In the genomic region with DNA sequence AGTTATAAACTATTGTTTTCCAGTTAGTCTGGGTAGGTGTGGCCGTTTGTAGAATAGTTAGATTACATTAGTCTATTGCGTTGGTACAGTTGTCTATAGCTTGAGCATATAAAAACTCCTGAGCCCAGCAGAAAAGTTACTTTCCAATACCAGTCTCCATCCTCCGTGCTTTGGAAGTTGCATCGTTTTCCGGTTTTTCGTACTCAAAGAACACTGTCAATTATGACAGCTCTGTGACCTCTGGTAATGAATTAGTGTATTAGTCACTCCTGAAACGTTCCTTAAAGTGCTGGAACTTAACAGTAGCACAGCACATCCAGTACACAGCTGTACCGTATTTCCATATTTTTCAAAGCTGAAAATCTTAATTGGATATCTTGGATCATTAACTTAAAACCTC, we compare ENCODE assay signal across 8 cellular contexts. TPM values are rescaled to one million over a fixed set of nuclear protein-coding genes. Genes with fewer than 3 reads are reported as not detected.
DNase-seq lines count a peak whose midpoint lies in the region; ATAC-seq and TF ChIP-seq lines count a peak whose summit lies in the region.

No MANE protein-coding gene starts in this region.

- POLR2A ChIA-PET in RWPE1 (lab: Yijun Ruan, JAX; ENCODE audit: low non-redundant PET) = interaction anchor here (0.6 kb wide), 1 partner anchor 153 kb away, joined by 3 read pairs; no protein-coding TSS in a partner anchor

- H3K4me3 ChIP-seq in GM12875 (ENCODE audit: low read depth, low read length) (peak overlapping the region; percentile 98), neuron (ENCODE audit: low read length) (peak overlapping the region; percentile 82)

- peaks cover 11% of the 10 kb centered on the region for H3K36me3 ChIP-seq in neuron (ENCODE audit: insufficient read depth, low read length)

- peak overlapping the region; percentile 43 for H2AFZ ChIP-seq in neuron (ENCODE audit: low read depth, low read length)

- no peak for TF ChIP-seq CTCF in GM12875 (IDR thresholded peaks at IDR 0.05; ENCODE audit: borderline replicate concordance, insufficient read depth, low read depth, low read length)
- no peak for TF ChIP-seq CTCF in RWPE1 (conservative IDR thresholded peaks at IDR 0.05; ENCODE audit: low read depth)

- peak; percentile 18 for DNase-seq in RWPE1 (ENCODE audit: low spot score)
- DNase-seq in HUDEP-2 (lab: John Stamatoyannopoulos, UW; ENCODE audit: unreplicated experiment in 76 of 76) = no peak
- no peak for DNase-seq in globus pallidus (ENCODE audit: low spot score)
- DNase-seq in effector CD8-positive, alpha-beta T cell (lab: John Stamatoyannopoulos, UW) = no peak

- CTCF ChIA-PET in RWPE1 (lab: Yijun Ruan, JAX) = interaction anchor here (0.5 to 1.1 kb wide), 4 partner anchors 17 to 1259 kb away, joined by 3 read pairs; no protein-coding TSS in a partner anchor

- peak overlapping the region; percentile 91 for H3K27ac ChIP-seq in RWPE1

- H3K9me3 ChIP-seq in neuron (ENCODE audit: low read length) = peaks cover 2% of the 10 kb centered on the region

- no peaks in the 10 kb centered on the region for H3K27me3 ChIP-seq in neuron (ENCODE audit: insufficient read depth, low read length)

- H3K4me1 ChIP-seq in neuron (ENCODE audit: insufficient read depth, low read length) = peaks cover 20% of the 10 kb centered on the region

- peak; percentile 78 for ATAC-seq in esophagus mucosa
- ATAC-seq in GM21367 (IDR thresholded peaks at IDR 0.05; ENCODE audit: unreplicated experiment) = no peak

RNA-seq across cellular contexts. Expression of a gene that starts 0.8 kb away (rescaled TPM):
- 4.1 TPM for total RNA-seq in esophagus mucosa

RNA-seq across cellular contexts. Expression of a gene that starts 38.9 kb away (rescaled TPM):
- total RNA-seq in esophagus mucosa = 8.5 TPM

RNA-seq across cellular contexts. Expression of a gene that starts 49.0 kb away (rescaled TPM):
- total RNA-seq in esophagus mucosa = 8.8 TPM
